In the genomic region with DNA sequence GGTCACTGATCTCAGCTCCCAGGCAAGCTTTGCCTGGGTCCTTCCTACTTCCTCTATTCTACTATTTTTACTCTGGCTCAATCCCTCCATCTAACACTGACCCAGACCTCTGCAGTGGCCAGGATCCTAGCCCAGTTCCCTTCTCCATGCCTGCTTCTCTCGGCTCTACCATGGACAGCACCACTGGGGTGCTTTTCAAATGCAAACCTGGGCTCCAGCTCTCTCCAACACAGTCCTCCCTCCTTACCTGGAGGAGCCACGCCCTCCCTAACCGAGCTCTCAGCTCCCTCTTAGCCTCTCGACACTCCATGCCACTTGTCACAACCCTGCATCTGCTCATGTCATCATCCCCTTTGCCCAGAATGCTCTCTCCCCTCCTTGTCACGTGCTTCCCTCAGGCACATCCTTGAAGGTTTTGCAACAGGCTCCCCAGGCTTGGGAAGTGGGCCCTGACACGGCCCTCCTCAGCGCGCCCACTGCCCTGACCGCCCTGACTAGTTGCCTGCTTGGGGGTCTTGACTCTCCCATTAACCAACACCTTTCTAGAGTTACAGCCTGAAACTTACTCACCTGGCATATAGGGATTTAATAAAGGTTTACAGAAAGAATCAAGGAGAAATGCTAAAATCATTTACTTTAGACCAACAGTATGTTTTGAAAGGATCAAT, we compare ENCODE assay signal across 1 cellular context.
TF ChIP-seq lines count a peak whose summit lies in the region.

No MANE protein-coding gene starts in this region.

TF ChIP-seq in GM12878, 131 proteins besides CTCF, POLR2A, EP300 and RAD21:
- TF ChIP-seq REST (IDR thresholded peaks at IDR 0.05; ENCODE audit: low read depth, low read length): peak; percentile 57; the same call in 1 of the 2 replicates
- TF ChIP-seq MEF2A (IDR thresholded peaks at IDR 0.05; ENCODE audit: insufficient read depth, low read depth, low read length): no peak
